In genomic region chr3:146250449-146251382, GRCh38 we compare ENCODE assay signal across 9 cellular contexts. TPM values are rescaled to one million over a fixed set of nuclear protein-coding genes. Genes with fewer than 3 reads are reported as not detected.
DNase-seq lines count a peak whose midpoint lies in the region; ATAC-seq and TF ChIP-seq lines count a peak whose summit lies in the region.
"Had no signal": no experiment of that assay in that cellular context is flagged by ENCODE, and none has a peak within 500 bp of the region (broad histone marks: within the 10 kb centered on the region; RNA-seq: fewer than 3 reads in every experiment).

Gene PLSCR4, minus strand, starts transcription at chr3:146251105. Its CDS starts 29,034 bp downstream, at chr3:146222071.

- H3K27me3 ChIP-seq in CD8-positive, alpha-beta T cell (ENCODE audit: insufficient read depth, low read length) = peaks cover 3% of the 10 kb centered on the region
- H3K27me3 ChIP-seq in fibroblast of lung (ENCODE audit: control insufficient read depth, insufficient read depth, low read length) (no peaks in the 10 kb centered on the region), mucosa of rectum (ENCODE audit: control insufficient read depth in 2 of 2, insufficient read depth in 2 of 2, low read length in 2 of 2) (no peaks in the 10 kb centered on the region), upper lobe of left lung (no peaks in the 10 kb centered on the region)

- no peaks in the 10 kb centered on the region for H4K20me1 ChIP-seq in fibroblast of lung (ENCODE audit: control insufficient read depth, extremely low read depth, insufficient read depth, low read length)

- TF ChIP-seq CTCF in CD8-positive, alpha-beta T cell (IDR thresholded peaks at IDR 0.05) = no peak
- TF ChIP-seq CTCF in fibroblast of lung (conservative IDR thresholded peaks at IDR 0.05 in 1 of 2, IDR thresholded peaks at IDR 0.05 in 1 of 2; ENCODE audit: low read depth in 1 of 2, low read length in 2 of 2) (no peak), upper lobe of left lung (IDR thresholded peaks at IDR 0.05) (no peak)

- WGBS in upper lobe of left lung, 2 donors = 1% methylated on average over 60 to 67 of the region's 78 CpGs

- H3K27ac Mint-ChIP-seq in CD8-positive, alpha-beta T cell = no peak within 1 kb of the TSS

- H3K36me3 Mint-ChIP-seq in CD8-positive, alpha-beta T cell = no peaks in the 10 kb centered on the region

- H3K9ac ChIP-seq in fibroblast of lung (ENCODE audit: insufficient read depth, low read length) (peak within 1 kb of the TSS; percentile 87), mucosa of rectum (ENCODE audit: low read depth in 1 of 2, low read length in 2 of 2) (peak within 1 kb of the TSS; percentile 75 to 86)

- no peak for DNase-seq in CD8-positive, alpha-beta T cell
- peak; percentile 17 for DNase-seq in HuH-7.5 (ENCODE audit: low spot score)
- DNase-seq in activated CD4-positive, alpha-beta T cell treated with anti-CD3 and anti-CD28 coated beads, Interleukin-2, amount 50 U/mL, for 48 hours = peak; percentile 4
- DNase-seq in fibroblast of lung (ENCODE audit: low read depth in 2 of 2) = peak; percentile 81 to 82
- DNase-seq in upper lobe of left lung = peak; percentile 66 to 96
- DNase-seq in effector CD4-positive, alpha-beta T cell = no peak

- CTCF ChIA-PET in CD8-positive, alpha-beta T cell (lab: Charles Lee) = no interaction called here

- H3K27me3 Mint-ChIP-seq in CD8-positive, alpha-beta T cell (ENCODE audit: low read depth) = peaks cover 33% of the 10 kb centered on the region

- peak within 1 kb of the TSS; percentile 72 for H3K4me3 Mint-ChIP-seq in CD8-positive, alpha-beta T cell

- peaks cover 4% of the 10 kb centered on the region for H3K9me3 Mint-ChIP-seq in CD8-positive, alpha-beta T cell

- H3K27ac ChIP-seq in CD8-positive, alpha-beta T cell (ENCODE audit: low read depth, low read length) = no peak within 1 kb of the TSS
- H3K27ac ChIP-seq in fibroblast of lung (ENCODE audit: insufficient read depth, low read length) (peak within 1 kb of the TSS; percentile 85), mucosa of rectum (ENCODE audit: low read depth in 2 of 2, low read length in 2 of 2) (peak within 1 kb of the TSS; percentile 90), upper lobe of left lung (peak within 1 kb of the TSS; percentile 90 to 96 (median 91))

- ATAC-seq in CD8-positive, alpha-beta T cell = no peak
- ATAC-seq in GM19035 (IDR thresholded peaks at IDR 0.05; ENCODE audit: unreplicated experiment) (peak; percentile 56), upper lobe of left lung (ENCODE audit: low FRiP score in 2 of 2) (peak; percentile 92 to 98)

- peak within 1 kb of the TSS; percentile 33 for H3K4me3 ChIP-seq in CD8-positive, alpha-beta T cell (ENCODE audit: low read depth, low read length)
- H3K4me3 ChIP-seq in fibroblast of lung (replicated peaks in 1 of 4; ENCODE audit: control extremely low read depth in 1 of 4, insufficient read depth in 1 of 4, low read depth in 3 of 4, low read length in 4 of 4) (peak within 1 kb of the TSS; percentile 55 to 93 (median 81)), mucosa of rectum (ENCODE audit: low read length in 2 of 2) (peak within 1 kb of the TSS; percentile 83 to 86), upper lobe of left lung (peak within 1 kb of the TSS; percentile 76 to 93 (median 88))

- peak in 2 of 4 donors; percentile 55 to 57 for TF ChIP-seq POLR2A in upper lobe of left lung (IDR thresholded peaks at IDR 0.05)

- POLR2A ChIA-PET in CD8-positive, alpha-beta T cell (lab: Charles Lee) = no interaction called here

- no peaks in the 10 kb centered on the region for H3K9me3 ChIP-seq in CD8-positive, alpha-beta T cell (ENCODE audit: low read length)
- H3K9me3 ChIP-seq in fibroblast of lung (ENCODE audit: control insufficient read depth, insufficient read depth, low read depth, low read length) (no peaks in the 10 kb centered on the region), mucosa of rectum (ENCODE audit: control insufficient read depth in 2 of 2, low read length in 2 of 2) (no peaks in the 10 kb centered on the region), upper lobe of left lung (no peaks in the 10 kb centered on the region)

- H3K36me3 ChIP-seq in CD8-positive, alpha-beta T cell (ENCODE audit: insufficient read depth, low read length) = no peaks in the 10 kb centered on the region
- no peaks in the 10 kb centered on the region for H3K36me3 ChIP-seq in fibroblast of lung (ENCODE audit: control insufficient read depth, insufficient read depth, low read length)
- no peaks in the 10 kb centered on the region for H3K36me3 ChIP-seq in mucosa of rectum (ENCODE audit: control insufficient read depth in 2 of 2, insufficient read depth in 2 of 2, low read length in 2 of 2)
- no peaks in the 10 kb centered on the region for H3K36me3 ChIP-seq in upper lobe of left lung

- intact Hi-C loops in CD8-positive, alpha-beta T cell (cut with DNase I, micrococcal nuclease) = no loop called here

- TF ChIP-seq EP300 in upper lobe of left lung (IDR thresholded peaks at IDR 0.05) = no peak

- H3K4me1 ChIP-seq in CD8-positive, alpha-beta T cell (ENCODE audit: insufficient read depth, low read length) = no peaks in the 10 kb centered on the region
- H3K4me1 ChIP-seq in fibroblast of lung (ENCODE audit: control insufficient read depth, extremely low read depth, insufficient read depth, low read length) (peaks cover 3% of the 10 kb centered on the region), mucosa of rectum (ENCODE audit: control insufficient read depth in 2 of 2, insufficient read depth in 2 of 2, low read length in 2 of 2) (peaks cover 4 to 5% of the 10 kb centered on the region in 2 donors), upper lobe of left lung (peaks cover 3 to 26% (median 7%) of the 10 kb centered on the region in 4 donors)

- peak within 1 kb of the TSS; percentile 73 for H2AFZ ChIP-seq in fibroblast of lung (ENCODE audit: low read length)

- H3K4me1 Mint-ChIP-seq in CD8-positive, alpha-beta T cell (ENCODE audit: low read depth) = peaks cover 10% of the 10 kb centered on the region

- H3K79me2 ChIP-seq in fibroblast of lung (ENCODE audit: control insufficient read depth, insufficient read depth, low read length) = peaks cover 10% of the 10 kb centered on the region

- H3K4me2 ChIP-seq in fibroblast of lung (ENCODE audit: extremely low read depth, insufficient read depth, low read length) = peak within 1 kb of the TSS; percentile 90

RNA-seq across cellular contexts. Expression of gene PLSCR4, which starts in this region (rescaled TPM):
- not detected for total RNA-seq in CD8-positive, alpha-beta T cell
- total RNA-seq in fibroblast of lung = 25.7 and 36.7 TPM in 2 replicates
- polyA plus RNA-seq in fibroblast of lung = 27.4 and 57.6 TPM in 2 replicates
- 14.4 and 25.8 TPM in 2 replicates for polyA plus RNA-seq in fibroblast of lung (2012)
- polyA minus RNA-seq in fibroblast of lung (ENCODE audit: low replicate concordance) = 29.0 and 32.4 TPM in 2 replicates
- total RNA-seq in upper lobe of left lung = 10 to 100 TPM; 16.8 to 56.4 (median 37.8) TPM
- total RNA-seq: T-helper 2 cell treated with Interferon-gamma antibody and Interleukin-4, amounts not matched to agents 100 ng/mL and 5 ng/mL, for 36 hours had no signal

Comparison
In these comparisons a context has a peak if more than half of its experiments do, and no peak if none do; other contexts are left out.
1. RNA of gene PLSCR4 (total RNA-seq): 16.8 to 56.4 TPM in upper lobe of left lung and 25.7 to 36.7 TPM in fibroblast of lung; not detected in CD8-positive, alpha-beta T cell; every median in the first group is over 10 times any median in the second.
2. DNase-seq: peak in HuH-7.5 (single experiment), activated CD4-positive, alpha-beta T cell treated with anti-CD3 and anti-CD28 coated beads, Interleukin-2, amount 50 U/mL, for 48 hours (2 of 2), fibroblast of lung (2 of 2) and upper lobe of left lung (2 of 2); none in CD8-positive, alpha-beta T cell (0 of 7) and effector CD4-positive, alpha-beta T cell (single experiment).
3. H3K4me3 ChIP-seq: peak in every context shown above with its lines; median percentile 88 in upper lobe of left lung; 84 in mucosa of rectum; 81 in fibroblast of lung; 33 in CD8-positive, alpha-beta T cell.